11 cellular contexts compared by ENCODE assay signal in the genomic region with DNA sequence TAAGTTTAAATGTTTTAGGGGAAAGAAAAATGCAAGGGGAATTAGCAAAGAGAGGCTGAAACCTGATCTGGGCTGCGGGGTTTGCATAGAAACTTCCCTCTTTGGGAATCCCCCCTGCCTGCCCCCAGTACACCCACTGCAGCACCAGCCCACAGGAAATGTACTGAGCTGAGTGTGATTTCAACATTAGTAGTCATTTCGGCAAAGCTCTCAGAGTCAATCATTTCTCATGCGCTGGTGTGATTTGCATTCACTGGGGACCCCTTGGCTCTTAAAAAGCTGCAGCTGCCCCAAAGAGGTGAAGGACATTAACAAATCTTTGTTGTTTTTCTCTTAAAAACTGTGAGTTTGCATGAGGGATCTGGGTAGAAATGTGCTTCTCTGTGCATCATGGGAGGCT.
DNase-seq lines count a peak whose midpoint lies in the region; ATAC-seq and TF ChIP-seq lines count a peak whose summit lies in the region.
"Had no signal": no experiment of that assay in that cellular context is flagged by ENCODE, and none has a peak within 500 bp of the region (broad histone marks: within the 10 kb centered on the region; RNA-seq: fewer than 3 reads in every experiment).

No MANE protein-coding gene starts in this region.

- H3K4me3 Mint-ChIP-seq in progenitor cell of endocrine pancreas (ENCODE audit: low read depth), result no peak overlapping the region
- H3K4me3 Mint-ChIP-seq in T-helper 17 cell, result no peak overlapping the region

- H3K4me3 ChIP-seq in colonic mucosa, result no peak overlapping the region
- H3K4me3 ChIP-seq: left lung had no signal

- no peaks in the 10 kb centered on the region for H3K27me3 ChIP-seq in colonic mucosa
- H3K27me3 ChIP-seq: left lung had no signal

- intact Hi-C loops in head of caudate nucleus (cut with DNase I), result no loop called here
- intact Hi-C loops in colonic mucosa (cut with DNase I), result no loop called here

- H3K27me3 Mint-ChIP-seq in progenitor cell of endocrine pancreas (no peaks in the 10 kb centered on the region), T-helper 17 cell (no peaks in the 10 kb centered on the region)

- H3K9me3 Mint-ChIP-seq in progenitor cell of endocrine pancreas (ENCODE audit: low read depth), result no peaks in the 10 kb centered on the region

- H3K36me3 Mint-ChIP-seq in progenitor cell of endocrine pancreas (ENCODE audit: insufficient read depth) (no peaks in the 10 kb centered on the region), T-helper 17 cell (ENCODE audit: low read depth) (no peaks in the 10 kb centered on the region)

- DNase-seq in head of caudate nucleus (peak in 30 of 42 donors; percentile 6 to 60 (median 24)), progenitor cell of endocrine pancreas (ENCODE audit: low spot score, unreplicated experiment) (no peak), NCI-H2227 (lab: John Stamatoyannopoulos, UW; ENCODE audit: unreplicated experiment) (no peak), T-helper 17 cell (no peak), colonic mucosa (no peak)
- DNase-seq: left lung; SHP77; stimulated activated CD4-positive, alpha-beta T cell treated with anti-CD3 and anti-CD28 coated beads, Interleukin-4, amount 100 ng/mL, for 1 hour had no signal

- no peaks in the 10 kb centered on the region for H3K36me3 ChIP-seq in colonic mucosa
- H3K36me3 ChIP-seq: left lung had no signal

- no peak overlapping the region for H3K9ac ChIP-seq in colonic mucosa (ENCODE audit: low read depth in 2 of 2, low read length in 2 of 2)

- H3K27ac ChIP-seq in colonic mucosa, result no peak overlapping the region
- H3K27ac ChIP-seq: left lung had no signal

- TF ChIP-seq CTCF in progenitor cell of endocrine pancreas (IDR thresholded peaks at IDR 0.05; ENCODE audit: unreplicated experiment) (no peak), colonic mucosa (IDR thresholded peaks at IDR 0.05) (no peak)

- H3K4me1 ChIP-seq in colonic mucosa, result no peaks in the 10 kb centered on the region
- H3K4me1 ChIP-seq: left lung had no signal

- H3K27ac Mint-ChIP-seq in progenitor cell of endocrine pancreas (no peak overlapping the region), T-helper 17 cell (no peak overlapping the region)

- no peaks in the 10 kb centered on the region for H3K4me1 Mint-ChIP-seq in progenitor cell of endocrine pancreas (ENCODE audit: low read depth)
- H3K4me1 Mint-ChIP-seq in T-helper 17 cell, result no peaks in the 10 kb centered on the region

- H3K9me3 ChIP-seq in T-helper 17 cell (ENCODE audit: control insufficient read depth, low read length, poor library complexity, severe bottlenecking), result no peaks in the 10 kb centered on the region
- no peaks in the 10 kb centered on the region for H3K9me3 ChIP-seq in colonic mucosa
- H3K9me3 ChIP-seq: left lung had no signal

- ATAC-seq in GM18505 (IDR thresholded peaks at IDR 0.05; ENCODE audit: unreplicated experiment), result peak; percentile 87
- ATAC-seq in GM21381 (IDR thresholded peaks at IDR 0.05; ENCODE audit: unreplicated experiment), result peak; percentile 78
- ATAC-seq in HG03108 (IDR thresholded peaks at IDR 0.05; ENCODE audit: unreplicated experiment), result peak; percentile 83
- no peak for ATAC-seq in T-helper 17 cell
- ATAC-seq: left lung had no signal

- no peak for TF ChIP-seq POLR2A in GM18505 (IDR thresholded peaks at IDR 0.05; ENCODE audit: borderline replicate concordance, extremely low read depth, insufficient read depth, insufficient read length)

Comparison
In these comparisons a context has a peak if more than half of its experiments do, and no peak if none do; other contexts are left out.
1. DNase-seq: peak in head of caudate nucleus (30 of 42); none in progenitor cell of endocrine pancreas (single experiment), NCI-H2227 (single experiment), T-helper 17 cell (0 of 3) and colonic mucosa (single experiment).